Comparison of ENCODE assay signal across 8 cellular contexts in the genomic region with DNA sequence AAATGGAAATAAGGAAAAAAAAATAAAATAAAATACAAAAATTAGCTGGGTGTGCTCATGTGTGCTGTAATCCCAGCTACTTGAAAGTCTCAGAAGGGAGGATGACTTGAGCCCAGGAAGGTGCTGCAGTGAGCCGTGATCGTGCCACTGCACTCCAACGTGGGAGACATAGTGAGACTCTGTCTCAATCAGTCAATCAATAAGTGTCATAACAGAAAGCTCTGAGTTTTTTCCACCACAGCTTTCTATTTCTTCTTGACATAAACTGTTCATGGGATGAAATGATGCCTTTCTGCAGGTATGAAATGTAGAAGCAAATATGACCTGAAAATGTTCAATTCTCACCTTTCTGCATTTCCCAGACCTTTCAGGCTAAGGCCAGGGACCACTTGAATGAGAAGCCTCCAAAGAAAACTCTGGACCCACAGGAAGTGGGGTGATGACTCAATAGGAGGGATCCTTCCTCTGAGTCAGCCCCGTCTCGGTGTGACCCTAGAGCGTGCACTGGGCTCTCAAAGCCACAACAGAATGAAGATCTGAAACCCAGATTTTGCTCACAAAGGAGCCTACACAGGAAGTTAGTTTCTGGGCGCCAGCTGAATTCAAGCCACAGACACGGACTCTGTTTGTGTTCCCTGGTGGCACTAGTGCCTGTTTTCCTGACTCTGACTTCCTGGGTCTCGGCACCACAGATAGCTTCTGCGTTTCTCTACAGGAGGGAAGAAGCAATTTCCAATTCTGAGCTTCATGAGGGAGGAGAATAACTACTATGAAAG.
DNase-seq lines count a peak whose midpoint lies in the region; ATAC-seq and TF ChIP-seq lines count a peak whose summit lies in the region.

No MANE protein-coding gene starts in this region.

- H2AFZ ChIP-seq in OCI-LY3 (ENCODE audit: low read depth, low read length): no peak overlapping the region

- ATAC-seq in HG02798 (IDR thresholded peaks at IDR 0.05; ENCODE audit: poor library complexity, unreplicated experiment) (peak; percentile 98), aorta (ENCODE audit: low FRiP score) (peak; percentile 80)

- DNase-seq in GM12865 (ENCODE audit: low read depth) (peak; percentile 94), activated T-cell treated with anti-CD3 and anti-CD28 coated beads for 48 hours (ENCODE audit: low read depth) (peak; percentile 70), fibroblast of the conjunctiva (ENCODE audit: low read depth) (peak; percentile 47), pulmonary artery endothelial cell (ENCODE audit: low read depth, low spot score) (peak; percentile 19), aorta (peak in 1 of 2 donors; percentile 87), NCI-H524 treated with DMSO at 0.1 percent for 48 hours (lab: John Stamatoyannopoulos, UW) (no peak)

- H3K27ac ChIP-seq in OCI-LY3 (ENCODE audit: low read length) (peak overlapping the region; percentile 48; the same call in 1 of the 2 replicates), aorta (ENCODE audit: low read depth in 1 of 2, low read length in 2 of 2) (peak overlapping the region; percentile 26 to 61)

- 25 to 26% methylated on average over 10 of the region's 10 CpGs for WGBS in aorta, 2 donors

- intact Hi-C loops in aorta (cut with DNase I): loop anchor here in 1 of 2 donors (5.0 kb wide), 1 partner anchor 62 kb away; no protein-coding TSS in a partner anchor

- peak overlapping the region; percentile 46; the same call in 1 of the 2 replicates for H3K9ac ChIP-seq in OCI-LY3 (ENCODE audit: low read length)

- no peak for TF ChIP-seq CTCF in GM12865 (IDR thresholded peaks at IDR 0.05; ENCODE audit: insufficient read depth, low read depth, low read length, missing control alignments)
- TF ChIP-seq CTCF in OCI-LY3 (IDR thresholded peaks at IDR 0.05; ENCODE audit: low read depth, low read length): no peak

- peaks cover 9% of the 10 kb centered on the region for H4K20me1 ChIP-seq in OCI-LY3 (ENCODE audit: insufficient read depth, low read length)

- no peaks in the 10 kb centered on the region for H3K79me2 ChIP-seq in OCI-LY3 (ENCODE audit: low read length)

- H3K4me3 ChIP-seq in GM12865 (ENCODE audit: low read depth, low read length): peak overlapping the region; percentile 43
- peak overlapping the region; percentile 75 for H3K4me3 ChIP-seq in OCI-LY3 (ENCODE audit: low read length)
- H3K4me3 ChIP-seq in aorta (ENCODE audit: low read length in 2 of 2): no peak overlapping the region

- no peaks in the 10 kb centered on the region for H3K36me3 ChIP-seq in OCI-LY3 (replicated peaks; ENCODE audit: low read depth, low read length)
- H3K36me3 ChIP-seq in aorta (ENCODE audit: control insufficient read depth in 1 of 2, insufficient read depth in 2 of 2, low read length in 1 of 2): peaks cover 2 to 3% of the 10 kb centered on the region in 2 donors

- H3K27me3 ChIP-seq in OCI-LY3 (ENCODE audit: low read depth, low read length) (no peaks in the 10 kb centered on the region), aorta (ENCODE audit: control insufficient read depth in 1 of 2, insufficient read depth in 2 of 2, low read length in 1 of 2) (no peaks in the 10 kb centered on the region)

- H3K4me2 ChIP-seq in OCI-LY3 (ENCODE audit: low read length): peak overlapping the region; percentile 99

- peaks cover 35% of the 10 kb centered on the region for H3K4me1 ChIP-seq in OCI-LY3 (ENCODE audit: low read length)
- H3K4me1 ChIP-seq in aorta (ENCODE audit: control insufficient read depth in 1 of 2, insufficient read depth in 2 of 2, low read length in 2 of 2): peaks cover 1 to 7% of the 10 kb centered on the region in 2 donors

- H3K9me3 ChIP-seq in OCI-LY3 (ENCODE audit: insufficient read depth, low read length) (no peaks in the 10 kb centered on the region), aorta (ENCODE audit: control insufficient read depth, low read length) (no peaks in the 10 kb centered on the region)

Comparison
In these comparisons a context has a peak if more than half of its experiments do, and no peak if none do; other contexts are left out.
1. H3K4me3 ChIP-seq: peak in GM12865 (single experiment) and OCI-LY3 (single experiment); none in aorta (0 of 2).